35 cellular contexts compared by ENCODE assay signal in the genomic region with DNA sequence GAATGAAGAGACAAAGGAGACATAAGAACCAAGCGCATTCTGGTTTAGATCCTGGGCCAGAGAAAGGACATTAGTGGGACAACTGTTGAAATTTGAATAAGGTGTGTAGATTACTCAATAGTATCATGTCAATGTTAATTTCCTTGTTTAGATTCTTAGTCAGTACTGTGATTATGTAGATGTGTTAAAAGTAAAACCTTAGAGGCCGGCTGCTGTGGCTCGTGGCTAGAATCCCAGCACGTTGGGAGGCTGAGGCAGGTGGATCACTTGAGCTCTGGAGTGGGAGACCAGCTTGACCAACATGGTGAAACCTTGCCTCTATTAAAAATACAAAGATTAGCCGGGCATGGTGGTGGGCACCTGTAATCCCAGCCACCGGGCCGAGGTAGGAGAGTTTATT. TPM values are rescaled to one million over a fixed set of nuclear protein-coding genes. Genes with fewer than 3 reads are reported as not detected.
"Had no signal": no experiment of that assay in that cellular context is flagged by ENCODE, and none has a peak within 500 bp of the region (broad histone marks: within the 10 kb centered on the region; RNA-seq: fewer than 3 reads in every experiment).

No MANE protein-coding gene starts in this region.

- DNase-seq: activated CD4-positive, alpha-beta T cell treated with anti-CD3 and anti-CD28 coated beads for 48 hours; activated CD4-positive, alpha-beta T cell treated with anti-CD3 and anti-CD28 coated beads, Interleukin-2, amount 50 U/mL, for 48 hours; activated CD8-positive, alpha-beta memory T cell treated with anti-CD3 and anti-CD28 coated beads, Interleukin-2, amount 50 U/mL, for 48 hours; activated gamma-delta T cell treated with Interleukin-2 at 50 U/mL for 16 hours; activated naive CD4-positive, alpha-beta T cell treated with anti-CD3 and anti-CD28 coated beads, Interleukin-2, amount 50 U/mL, for 16 hours; activated T-cell treated with anti-CD3 and anti-CD28 coated beads, Interleukin-2, amount 50 U/mL, for 24 hours; amniotic stem cell; caudate nucleus; dermis blood vessel endothelial cell; effector memory CD4-positive, alpha-beta T cell; left cardiac atrium; left ventricle myocardium superior; mucosa of descending colon; nephron progenitor cell; ovary; stimulated activated CD4-positive, alpha-beta T cell treated with anti-CD3 and anti-CD28 coated beads, Interleukin-15, amount 100 ng/mL, for 24 hours; stimulated activated CD4-positive, alpha-beta T cell treated with anti-CD3 and anti-CD28 coated beads, Interleukin-2, amount 100 ng/mL, for 24 hours; stimulated activated naive CD4-positive, alpha-beta T cell; SW 1271; T1000; tibial artery; WERI-Rb-1 had no signal

- H2AFZ ChIP-seq: hepatocyte had no signal

- ATAC-seq: activated CD4-positive, CD25-positive, alpha-beta regulatory T cell treated with anti-CD3 and anti-CD28 coated beads, Interleukin-2, amount 50 U/mL, for 24 hours; activated T-helper 17 cell treated with anti-CD3 and anti-CD28 coated beads, Interleukin-2, amount 50 U/mL, for 72 hours; gastroesophageal sphincter; left cardiac atrium; left ventricle myocardium superior; mucosa of descending colon had no signal

- FAIRE-seq: keratinocyte had no signal

- H3K27me3 ChIP-seq: gastroesophageal sphincter, hepatocyte, neutrophil, ovary, suprapubic skin, tibial artery had no signal

- H3K79me2 ChIP-seq: hepatocyte had no signal

- H3K4me2 ChIP-seq: hepatocyte had no signal

- H3K36me3 ChIP-seq: gastroesophageal sphincter, neutrophil, ovary, prostate gland, suprapubic skin, tibial artery, WERI-Rb-1 had no signal

- H3K27ac ChIP-seq: gastroesophageal sphincter, hepatocyte, neutrophil, ovary, prostate gland, suprapubic skin, tibial artery, WERI-Rb-1 had no signal

- H3K4me3 ChIP-seq: gastroesophageal sphincter, hepatocyte, mucosa of descending colon, ovary, prostate gland, suprapubic skin, tibial artery had no signal

- H3K9me3 ChIP-seq: gastroesophageal sphincter, mucosa of descending colon, neutrophil, ovary, prostate gland, suprapubic skin, tibial artery had no signal

- H3K4me1 ChIP-seq: prostate gland had no signal

RNA-seq across cellular contexts. Expression of a gene that starts 26.7 kb away (rescaled TPM):
- total RNA-seq: activated CD8-positive, alpha-beta memory T cell treated with anti-CD3 and anti-CD28 coated beads for 36 hours; activated T-helper 17 cell treated with anti-CD3 and anti-CD28 coated beads, Interleukin-2, amount 50 U/mL, for 72 hours; dermis blood vessel endothelial cell; epithelial cell of proximal tubule; gastroesophageal sphincter; left cardiac atrium; left ventricle myocardium superior; lung microvascular endothelial cell; mesenteric fat pad; mucosa of descending colon; prostate gland; suprapubic skin; urinary bladder had no signal
- polyA plus RNA-seq: keratinocyte, ovary had no signal

RNA-seq across cellular contexts. Expression of a gene that starts 56.9 kb away (rescaled TPM):
- polyA plus RNA-seq: hepatocyte had no signal
